ENCODE assay signal across 27 cellular contexts in genomic region chr1:5617179-5618015, GRCh38.
A peak's percentile ranks its signal among the peaks of the same experiment; 100 is the strongest.
DNase-seq lines count a peak whose midpoint lies in the region; ATAC-seq and TF ChIP-seq lines count a peak whose summit lies in the region.
"Had no signal": no experiment of that assay in that cellular context is flagged by ENCODE, and none has a peak within 500 bp of the region (broad histone marks: within the 10 kb centered on the region; RNA-seq: fewer than 3 reads in every experiment).

No MANE protein-coding gene starts in this region.

- WGBS in esophagus muscularis mucosa: 73% methylated on average over 16 of the region's 25 CpGs
- WGBS in thyroid gland, 2 donors: 67 to 71% methylated on average over 19 to 22 of the region's 25 CpGs
- 40 to 47% methylated on average over 25 of the region's 25 CpGs for WGBS in aorta, 2 donors

- H3K27ac ChIP-seq in right atrium auricular region (no peak overlapping the region), esophagus muscularis mucosa (replicated peaks in 1 of 4) (no peak overlapping the region), thyroid gland (no peak overlapping the region), aorta (ENCODE audit: low read depth in 1 of 2, low read length in 2 of 2) (no peak overlapping the region)
- H3K27ac ChIP-seq: SJCRH30 had no signal

- DNase-seq in right atrium auricular region (ENCODE audit: low spot score) (peak; percentile 36), Right ventricle myocardium superior (no peak), esophagus muscularis mucosa (ENCODE audit: extremely low spot score) (peak; percentile 78), posterior vena cava (ENCODE audit: low spot score) (peak; percentile 61), thyroid gland (no peak), cerebellar nuclear complex (lab: John Stamatoyannopoulos, UW) (no peak), aorta (no peak)
- DNase-seq: C1 segment of cervical spinal cord; Caco-2; CD4-positive, alpha-beta memory T cell; DMS 273 treated with DMSO at 0.1 percent for 48 hours; DMS79; EL; GDM1; GOT3; HFFc6; KBM-7; MV-4-11; NCI-H1105; NCI-H1436 treated with DMSO at 0.1 percent for 48 hours; NCI-H187 treated with DMSO at 0.1 percent for 48 hours; NCI-H2171 treated with DMSO at 0.1 percent for 48 hours; NCI-H446; NCI-H524 treated with DMSO at 0.1 percent for 48 hours; NCI-H774 had no signal

- TF ChIP-seq CTCF in right atrium auricular region (IDR thresholded peaks at IDR 0.05): no peak
- TF ChIP-seq CTCF in esophagus muscularis mucosa (IDR thresholded peaks at IDR 0.05): no peak
- TF ChIP-seq CTCF in thyroid gland (IDR thresholded peaks at IDR 0.05): no peak

- no peaks in the 10 kb centered on the region for H3K27me3 ChIP-seq in right atrium auricular region
- peaks cover 0 to 75% (median 0%) of the 10 kb centered on the region in 4 donors for H3K27me3 ChIP-seq in esophagus muscularis mucosa
- no peaks in the 10 kb centered on the region for H3K27me3 ChIP-seq in thyroid gland
- H3K27me3 ChIP-seq in aorta (ENCODE audit: control insufficient read depth in 1 of 2, insufficient read depth in 2 of 2, low read length in 1 of 2): no peaks in the 10 kb centered on the region

- TF ChIP-seq POLR2A in esophagus muscularis mucosa (IDR thresholded peaks at IDR 0.05; ENCODE audit: low read depth) (no peak), thyroid gland (IDR thresholded peaks at IDR 0.05) (no peak)

- H3K4me3 ChIP-seq in right atrium auricular region: no peak overlapping the region
- H3K4me3 ChIP-seq in esophagus muscularis mucosa: no peak overlapping the region
- H3K4me3 ChIP-seq in thyroid gland (replicated peaks in 1 of 3): no peak overlapping the region
- H3K4me3 ChIP-seq in aorta (ENCODE audit: low read length in 2 of 2): no peak overlapping the region
- H3K4me3 ChIP-seq: HAP-1, SJCRH30 had no signal

- intact Hi-C loops in Right ventricle myocardium superior (cut with DNase I) (no loop called here), esophagus muscularis mucosa (cut with DNase I) (no loop called here), posterior vena cava (cut with DNase I) (no loop called here), thyroid gland (cut with DNase I) (no loop called here), aorta (cut with DNase I) (no loop called here)

- H3K36me3 ChIP-seq in right atrium auricular region (no peaks in the 10 kb centered on the region), esophagus muscularis mucosa (no peaks in the 10 kb centered on the region), thyroid gland (no peaks in the 10 kb centered on the region), aorta (ENCODE audit: control insufficient read depth in 1 of 2, insufficient read depth in 2 of 2, low read length in 1 of 2) (no peaks in the 10 kb centered on the region)
- H3K36me3 ChIP-seq: HAP-1, SJCRH30 had no signal

- TF ChIP-seq EP300 in esophagus muscularis mucosa (IDR thresholded peaks at IDR 0.05): no peak

- H3K4me1 ChIP-seq in right atrium auricular region: no peaks in the 10 kb centered on the region
- no peaks in the 10 kb centered on the region for H3K4me1 ChIP-seq in esophagus muscularis mucosa
- H3K4me1 ChIP-seq in thyroid gland: no peaks in the 10 kb centered on the region
- no peaks in the 10 kb centered on the region for H3K4me1 ChIP-seq in aorta (ENCODE audit: control insufficient read depth in 1 of 2, insufficient read depth in 2 of 2, low read length in 2 of 2)
- H3K4me1 ChIP-seq: Caco-2, HAP-1, SJCRH30 had no signal

- ATAC-seq in Right ventricle myocardium superior (ENCODE audit: poor library complexity): no peak
- ATAC-seq in aorta (ENCODE audit: low FRiP score): no peak

- H3K9me3 ChIP-seq in right atrium auricular region: no peaks in the 10 kb centered on the region
- peaks cover 0 to 13% (median 3%) of the 10 kb centered on the region in 4 donors for H3K9me3 ChIP-seq in esophagus muscularis mucosa
- H3K9me3 ChIP-seq in thyroid gland: no peaks in the 10 kb centered on the region
- peaks cover 1% of the 10 kb centered on the region for H3K9me3 ChIP-seq in aorta (ENCODE audit: control insufficient read depth, low read length)
- H3K9me3 ChIP-seq: Caco-2, HAP-1, SJCRH30 had no signal

Comparison
In these comparisons a context has a peak if more than half of its experiments do, and no peak if none do; other contexts are left out.
1. DNase-seq: peak in right atrium auricular region (single experiment), esophagus muscularis mucosa (single experiment) and posterior vena cava (single experiment); none in Right ventricle myocardium superior (single experiment), thyroid gland (0 of 2), cerebellar nuclear complex (0 of 2) and aorta (0 of 2).